In the genomic region with DNA sequence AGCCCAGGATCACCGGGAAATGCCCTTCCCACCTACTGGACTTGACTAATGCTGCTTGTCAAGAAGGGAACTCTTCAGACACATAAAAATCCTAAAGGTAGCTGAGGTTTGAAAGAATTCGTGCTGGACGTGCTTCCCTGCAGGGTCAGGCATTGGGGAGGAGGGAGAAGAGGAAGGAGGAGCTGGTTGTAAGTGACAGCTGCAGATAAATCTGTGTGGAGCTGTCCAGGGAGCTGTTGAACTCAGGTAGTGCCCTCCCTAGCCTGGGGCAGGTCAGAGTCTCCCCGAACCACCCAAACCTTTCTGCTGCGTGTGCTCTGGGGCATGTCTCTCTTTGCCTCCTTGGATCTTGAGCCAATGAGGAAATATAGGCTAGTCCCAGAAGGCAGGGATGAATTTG, we compare ENCODE assay signal across 11 cellular contexts. TPM values are rescaled to one million over a fixed set of nuclear protein-coding genes. Genes with fewer than 3 reads are reported as not detected.
DNase-seq lines count a peak whose midpoint lies in the region; TF ChIP-seq lines count a peak whose summit lies in the region.
"Had no signal": no experiment of that assay in that cellular context is flagged by ENCODE, and none has a peak within 500 bp of the region (broad histone marks: within the 10 kb centered on the region; RNA-seq: fewer than 3 reads in every experiment).

No MANE protein-coding gene starts in this region.

- intact Hi-C loops in testis (cut with DNase I; ENCODE audit: low total_unique reads) (no loop called here), uterus (cut with DNase I; ENCODE audit: low total_unique reads) (no loop called here)

- H3K36me3 ChIP-seq in testis (ENCODE audit: low read depth, missing control alignments) (no peaks in the 10 kb centered on the region), uterus (no peaks in the 10 kb centered on the region)
- H3K36me3 ChIP-seq: brain microvascular endothelial cell had no signal

- TF ChIP-seq POLR2A in testis (IDR thresholded peaks at IDR 0.05) = no peak
- no peak for TF ChIP-seq POLR2A in uterus (IDR thresholded peaks at IDR 0.05)

- H3K27me3 Mint-ChIP-seq in mesothelial cell of epicardium (ENCODE audit: low read depth) = no peaks in the 10 kb centered on the region
- H3K27me3 Mint-ChIP-seq in activated T-cell treated with anti-CD3 and anti-CD28 coated beads, Interleukin-2, amount 50 U/mL, for 24 hours = no peaks in the 10 kb centered on the region

- H3K9me3 ChIP-seq in testis (no peaks in the 10 kb centered on the region), uterus (no peaks in the 10 kb centered on the region)

- H3K4me1 ChIP-seq in testis = peaks cover 38% of the 10 kb centered on the region
- H3K4me1 ChIP-seq in uterus = no peaks in the 10 kb centered on the region

- H3K27ac Mint-ChIP-seq in mesothelial cell of epicardium = peak overlapping the region; percentile 84
- no peak overlapping the region for H3K27ac Mint-ChIP-seq in activated T-cell treated with anti-CD3 and anti-CD28 coated beads, Interleukin-2, amount 50 U/mL, for 24 hours

- H3K36me3 Mint-ChIP-seq in mesothelial cell of epicardium = no peaks in the 10 kb centered on the region
- H3K36me3 Mint-ChIP-seq in activated T-cell treated with anti-CD3 and anti-CD28 coated beads, Interleukin-2, amount 50 U/mL, for 24 hours (ENCODE audit: low read depth) = no peaks in the 10 kb centered on the region

- no peak for TF ChIP-seq CTCF in mesothelial cell of epicardium (IDR thresholded peaks at IDR 0.05; ENCODE audit: unreplicated experiment)
- no peak for TF ChIP-seq CTCF in testis (IDR thresholded peaks at IDR 0.05)
- TF ChIP-seq CTCF in uterus (IDR thresholded peaks at IDR 0.05) = no peak

- H3K9me3 Mint-ChIP-seq in mesothelial cell of epicardium = no peaks in the 10 kb centered on the region
- H3K9me3 Mint-ChIP-seq in activated T-cell treated with anti-CD3 and anti-CD28 coated beads, Interleukin-2, amount 50 U/mL, for 24 hours = no peaks in the 10 kb centered on the region

- 37 to 55% methylated on average over 5 of the region's 5 CpGs for WGBS in testis, 2 donors

- DNase-seq in NCI-H2029 treated with DMSO at 0.1 percent for 48 hours (lab: John Stamatoyannopoulos, UW) (peak; percentile 5), NCI-H2029 (lab: John Stamatoyannopoulos, UW) (no peak), T47D (ENCODE audit: low read depth in 1 of 2, low spot score in 1 of 2) (peak; percentile 51 to 90), mesothelial cell of epicardium (ENCODE audit: low spot score in 2 of 2, unreplicated experiment in 2 of 2) (no peak), testis (no peak), DMS53 (lab: John Stamatoyannopoulos, UW) (no peak), uterus (no peak)
- no peak for DNase-seq in activated T-cell treated with anti-CD3 and anti-CD28 coated beads, Interleukin-2, amount 50 U/mL, for 24 hours
- DNase-seq: 8988T, brain microvascular endothelial cell, head of caudate nucleus had no signal

- H3K27ac ChIP-seq in testis (peak overlapping the region; percentile 17 to 31), uterus (no peak overlapping the region)
- H3K27ac ChIP-seq: brain microvascular endothelial cell had no signal

- H3K27me3 ChIP-seq in testis (no peaks in the 10 kb centered on the region), uterus (no peaks in the 10 kb centered on the region)
- H3K27me3 ChIP-seq: brain microvascular endothelial cell had no signal

- H3K4me3 Mint-ChIP-seq in mesothelial cell of epicardium = peak overlapping the region; percentile 10
- H3K4me3 Mint-ChIP-seq in activated T-cell treated with anti-CD3 and anti-CD28 coated beads, Interleukin-2, amount 50 U/mL, for 24 hours = no peak overlapping the region

- in situ Hi-C loops in T47D (cut with HindIII; ENCODE audit: low pct_unique_long_range_greater_than_20kb, low sequenced_read_pairs) = no loop called here

- H3K4me3 ChIP-seq in testis (no peak overlapping the region), uterus (no peak overlapping the region)

- H3K4me1 Mint-ChIP-seq in mesothelial cell of epicardium = peaks cover 43% of the 10 kb centered on the region
- peaks cover 41% of the 10 kb centered on the region for H3K4me1 Mint-ChIP-seq in activated T-cell treated with anti-CD3 and anti-CD28 coated beads, Interleukin-2, amount 50 U/mL, for 24 hours (ENCODE audit: low read depth)

RNA-seq across cellular contexts. Expression of gene FOS, which starts 23.7 kb away (rescaled TPM):
- 789 to 796 TPM (median 796 TPM) in 3 replicates for total RNA-seq in mesothelial cell of epicardium
- total RNA-seq in testis = 10 to 100 TPM; 44.2 to 66.1 TPM
- polyA plus RNA-seq in testis (ENCODE audit: insufficient read depth, low read depth, low replicate concordance) = 247 TPM
- total RNA-seq in uterus = 1,000 to 10,000 TPM in 1 of 4 donors, 100 to 1,000 TPM in 2, 10 to 100 TPM in 1; 29.2 to 1,111 (median 137) TPM

Comparison
In these comparisons a context has a peak if more than half of its experiments do, and no peak if none do; other contexts are left out.
1. DNase-seq: peak in NCI-H2029 treated with DMSO at 0.1 percent for 48 hours (single experiment) and T47D (2 of 2); none in NCI-H2029 (single experiment), mesothelial cell of epicardium (0 of 2), testis (single experiment), DMS53 (single experiment), uterus (0 of 2) and activated T-cell treated with anti-CD3 and anti-CD28 coated beads, Interleukin-2, amount 50 U/mL, for 24 hours (single experiment).
2. H3K27ac ChIP-seq: peak in testis (2 of 2); none in uterus (0 of 2).